In the genomic region with DNA sequence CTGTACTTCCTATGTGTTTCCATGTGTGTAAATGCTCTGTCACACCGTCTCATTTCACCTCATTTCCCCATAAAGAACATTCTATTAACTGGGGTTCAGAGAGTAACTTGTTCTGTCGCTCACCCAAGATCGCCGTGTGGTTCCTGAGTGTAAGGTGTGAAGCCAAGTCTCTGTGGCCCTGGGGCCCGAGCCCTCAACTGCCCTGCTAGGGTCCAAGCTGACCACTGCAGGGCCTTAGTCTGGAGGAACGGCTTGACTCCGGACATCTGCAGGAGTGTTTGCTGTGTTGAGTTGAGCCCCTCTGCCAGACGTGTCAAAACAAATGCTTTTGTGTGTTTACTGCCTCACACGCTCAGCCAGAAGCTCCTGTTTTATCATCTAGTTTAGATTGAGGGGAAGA, we compare ENCODE assay signal across 21 cellular contexts.
"Had no signal": no experiment of that assay in that cellular context is flagged by ENCODE, and none has a peak within 500 bp of the region (broad histone marks: within the 10 kb centered on the region; RNA-seq: fewer than 3 reads in every experiment).

No MANE protein-coding gene starts in this region.

- DNase-seq: activated CD4-positive, alpha-beta T cell treated with anti-CD3 and anti-CD28 coated beads for 1 hour; activated CD8-positive, alpha-beta memory T cell treated with anti-CD3 and anti-CD28 coated beads for 24 hours; activated CD8-positive, alpha-beta memory T cell treated with anti-CD3 and anti-CD28 coated beads, Interleukin-2, amount 50 U/mL, for 48 hours; activated effector memory CD4-positive, alpha-beta T cell treated with anti-CD3 and anti-CD28 coated beads, Interleukin-2, amount 50 U/mL, for 16 hours; activated naive CD4-positive, alpha-beta T cell treated with anti-CD3 and anti-CD28 coated beads, Interleukin-2, amount 50 U/mL, for 16 hours; activated T-cell treated with anti-CD3 and anti-CD28 coated beads, Interleukin-2, amount 50 U/mL, for 48 hours; aorta; effector memory CD8-positive, alpha-beta T cell; left cardiac atrium; lower lobe of right lung; pancreas; stimulated activated CD4-positive, alpha-beta T cell treated with anti-CD3 and anti-CD28 coated beads, Interleukin-4, amount 100 ng/mL, for 24 hours; stimulated activated naive B cell treated with anti-CD40 and anti-IgM and Interleukin-4, amounts not matched to agents 10 μg/mL and 1 μg/mL and 100 μg/mL, for 72 hours; SW 1271; T-helper 2 cell had no signal

- H3K27me3 Mint-ChIP-seq: effector memory CD8-positive, alpha-beta T cell; stimulated activated naive B cell treated with anti-CD40 and anti-IgM and Interleukin-4, amounts not matched to agents 10 μg/mL and 1 μg/mL and 100 μg/mL, for 72 hours had no signal

- H3K27me3 ChIP-seq: hepatocyte, pancreas had no signal

- FAIRE-seq: pancreas, urothelium cell line had no signal

- H3K9me3 Mint-ChIP-seq: effector memory CD8-positive, alpha-beta T cell; stimulated activated naive B cell treated with anti-CD40 and anti-IgM and Interleukin-4, amounts not matched to agents 10 μg/mL and 1 μg/mL and 100 μg/mL, for 72 hours had no signal

- H3K9me3 ChIP-seq: lower lobe of right lung, pancreas, thoracic aorta had no signal

- H2AFZ ChIP-seq: hepatocyte had no signal

- ATAC-seq: effector memory CD8-positive, alpha-beta T cell; left cardiac atrium; lower lobe of right lung; pancreas; sciatic nerve; stimulated activated naive B cell treated with anti-CD40 and anti-IgM and Interleukin-4, amounts not matched to agents 10 μg/mL and 1 μg/mL and 100 μg/mL, for 72 hours had no signal

- H3K36me3 ChIP-seq: lower lobe of right lung, pancreas, thoracic aorta had no signal

- H3K4me3 ChIP-seq: hepatocyte, lower lobe of right lung, pancreas, smooth muscle cell, thoracic aorta had no signal

- H3K4me2 ChIP-seq: hepatocyte had no signal

- H3K27ac ChIP-seq: hepatocyte, lower lobe of right lung, pancreas, thoracic aorta, VCaP had no signal

- H3K27ac Mint-ChIP-seq: effector memory CD8-positive, alpha-beta T cell had no signal

- H3K4me3 Mint-ChIP-seq: effector memory CD8-positive, alpha-beta T cell; stimulated activated naive B cell treated with anti-CD40 and anti-IgM and Interleukin-4, amounts not matched to agents 10 μg/mL and 1 μg/mL and 100 μg/mL, for 72 hours had no signal
